Comparison of ENCODE assay signal across 9 cellular contexts in genomic region chr17:27384261-27384701, GRCh38.
DNase-seq lines count a peak whose midpoint lies in the region; ATAC-seq and TF ChIP-seq lines count a peak whose summit lies in the region.
"Had no signal": no experiment of that assay in that cellular context is flagged by ENCODE, and none has a peak within 500 bp of the region (broad histone marks: within the 10 kb centered on the region; RNA-seq: fewer than 3 reads in every experiment).

No MANE protein-coding gene starts in this region.

- peaks cover 19% of the 10 kb centered on the region for H3K4me1 ChIP-seq in upper lobe of right lung

- H3K4me3 ChIP-seq in upper lobe of right lung = no peak overlapping the region

- CTCF ChIA-PET in MCF 10A (lab: Yijun Ruan, JAX) = interaction anchor here (0.6 to 2.1 kb wide), 10 partner anchors 24 to 218 kb away, joined by 3 to 9 read pairs (median 3); no protein-coding TSS in a partner anchor

- H3K27ac ChIP-seq in upper lobe of right lung = no peak overlapping the region

- no peak overlapping the region for H3K27ac Mint-ChIP-seq in MCF 10A (ENCODE audit: low read depth, unreplicated experiment)
- H3K27ac Mint-ChIP-seq: T-helper 17 cell had no signal

- no peaks in the 10 kb centered on the region for H3K9me3 ChIP-seq in upper lobe of right lung

- H3K4me1 Mint-ChIP-seq in MCF 10A (ENCODE audit: insufficient read depth, unreplicated experiment) = peaks cover 6% of the 10 kb centered on the region

- ATAC-seq in upper lobe of right lung (peak; percentile 20), GM19397 (IDR thresholded peaks at IDR 0.05; ENCODE audit: unreplicated experiment) (no peak), GM21528 (IDR thresholded peaks at IDR 0.05; ENCODE audit: low FRiP score, unreplicated experiment) (no peak)
- ATAC-seq: T-helper 17 cell had no signal

- no peaks in the 10 kb centered on the region for H3K36me3 Mint-ChIP-seq in MCF 10A (ENCODE audit: insufficient read depth, unreplicated experiment)

- DNase-seq in NCI-H2029 (lab: John Stamatoyannopoulos, UW) = peak; percentile 6
- no peak for DNase-seq in NCI-H2029 treated with DMSO at 0.1 percent for 48 hours (lab: John Stamatoyannopoulos, UW)
- DNase-seq in MCF 10A (ENCODE audit: unreplicated experiment) = peak; percentile 99
- peak; percentile 91 for DNase-seq in islet precursor cell
- no peak for DNase-seq in upper lobe of right lung
- no peak for DNase-seq in stimulated activated CD4-positive, alpha-beta T cell treated with anti-CD3 and anti-CD28 coated beads, Interleukin-4, amount 100 ng/mL, for 4 hours
- DNase-seq: T-helper 17 cell had no signal

- TF ChIP-seq CTCF in MCF 10A (IDR thresholded peaks at IDR 0.05; ENCODE audit: unreplicated experiment) (peak; percentile 12), upper lobe of right lung (IDR thresholded peaks at IDR 0.05) (no peak)

- intact Hi-C loops in MCF 10A (cut with micrococcal nuclease) (no loop called here), upper lobe of right lung (cut with DNase I) (no loop called here)

- POLR2A ChIA-PET in MCF 10A (lab: Yijun Ruan, JAX) = interaction anchor here (0.5 to 1.8 kb wide), 10 partner anchors 18 to 457 kb away, joined by 3 to 9 read pairs (median 3); partner anchors contain the start of gene KSR1

- no peaks in the 10 kb centered on the region for H3K27me3 ChIP-seq in upper lobe of right lung

- no peaks in the 10 kb centered on the region for H3K27me3 Mint-ChIP-seq in MCF 10A (ENCODE audit: insufficient read depth, unreplicated experiment)

- no peaks in the 10 kb centered on the region for H3K9me3 Mint-ChIP-seq in MCF 10A (ENCODE audit: unreplicated experiment)

- H3K4me3 Mint-ChIP-seq in MCF 10A (ENCODE audit: unreplicated experiment) = no peak overlapping the region
- H3K4me3 Mint-ChIP-seq: T-helper 17 cell had no signal

- no TSS peak for BruUV-seq in MCF 10A (replicated peaks; lab: Mats Ljungman, UMichigan)

- no peaks in the 10 kb centered on the region for H3K36me3 ChIP-seq in upper lobe of right lung

Comparison
In these comparisons a context has a peak if more than half of its experiments do, and no peak if none do; other contexts are left out.
1. DNase-seq: peak in NCI-H2029 (single experiment), MCF 10A (single experiment) and islet precursor cell (single experiment); none in NCI-H2029 treated with DMSO at 0.1 percent for 48 hours (single experiment), upper lobe of right lung (single experiment) and stimulated activated CD4-positive, alpha-beta T cell treated with anti-CD3 and anti-CD28 coated beads, Interleukin-4, amount 100 ng/mL, for 4 hours (0 of 2).